Comparison of ENCODE assay signal across 8 cellular contexts in the genomic region with DNA sequence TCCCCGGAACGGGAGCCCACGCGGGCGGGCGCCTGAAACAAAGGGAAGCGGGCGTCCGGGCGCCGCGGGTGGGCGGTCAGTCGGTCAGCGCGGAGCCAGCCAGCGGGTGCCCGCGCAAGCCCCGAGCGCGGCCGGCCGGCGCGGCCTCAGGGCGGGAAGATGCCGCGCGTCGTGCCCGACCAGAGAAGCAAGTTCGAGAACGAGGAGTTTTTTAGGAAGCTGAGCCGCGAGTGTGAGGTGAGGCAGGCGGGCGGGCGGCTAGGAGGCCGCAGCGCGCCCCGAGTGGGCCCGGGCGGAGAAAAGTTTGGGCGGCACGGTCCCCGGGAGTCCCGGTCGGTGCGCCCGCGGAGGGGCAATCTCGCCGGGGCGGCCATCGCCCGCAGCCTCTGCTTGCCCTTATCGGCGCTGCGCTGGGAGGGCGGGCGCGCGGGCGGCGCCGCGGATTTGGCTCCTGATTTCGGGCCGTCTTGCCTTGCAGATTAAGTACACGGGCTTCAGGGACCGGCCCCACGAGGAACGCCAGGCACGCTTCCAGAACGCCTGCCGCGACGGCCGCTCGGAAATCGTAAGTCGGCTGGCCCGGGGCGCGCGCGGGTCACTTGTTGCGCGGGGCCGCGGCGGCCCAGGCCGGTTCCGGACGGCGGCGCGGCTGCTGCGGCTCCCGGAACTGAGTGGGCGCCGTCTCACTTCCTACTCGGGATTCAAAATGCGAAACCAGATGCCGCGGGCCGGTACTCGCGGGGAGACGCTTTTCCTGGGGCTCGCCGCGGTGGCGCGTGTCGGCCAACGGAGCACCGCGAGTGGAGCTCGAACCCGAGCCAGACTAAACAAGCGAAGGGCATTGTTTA. TPM values are rescaled to one million over a fixed set of nuclear protein-coding genes. Genes with fewer than 3 reads are reported as not detected.
DNase-seq lines count a peak whose midpoint lies in the region; ATAC-seq and TF ChIP-seq lines count a peak whose summit lies in the region.

No MANE protein-coding gene starts in this region.

- peak; percentile 43 for ATAC-seq in HG02840 (IDR thresholded peaks at IDR 0.05; ENCODE audit: low FRiP score, unreplicated experiment)
- peak; percentile 37 for ATAC-seq in activated T-helper 17 cell treated with anti-CD3 and anti-CD28 coated beads, Interleukin-2, amount 50 U/mL, for 72 hours (replicated peaks)
- ATAC-seq in stimulated activated naive CD8-positive, alpha-beta T cell treated with anti-CD3 and anti-CD28 coated beads, Interleukin-15, amount 100 ng/mL, for 72 hours = peak; percentile 44

- peak overlapping the region; percentile 42 for H3K27ac ChIP-seq in OCI-LY1 (ENCODE audit: low read depth, low read length, poor library complexity, severe bottlenecking)

- H3K4me3 Mint-ChIP-seq in activated T-helper 17 cell treated with anti-CD3 and anti-CD28 coated beads, Interleukin-2, amount 50 U/mL, for 72 hours = peak overlapping the region; percentile 88
- H3K4me3 Mint-ChIP-seq in nephron = peak overlapping the region; percentile 91 to 96 (median 94)
- H3K4me3 Mint-ChIP-seq in stimulated activated naive CD8-positive, alpha-beta T cell treated with anti-CD3 and anti-CD28 coated beads, Interleukin-15, amount 100 ng/mL, for 72 hours = peak overlapping the region; percentile 86 to 92

- DNase-seq in NCI-H1092 treated with DMSO at 0.1 percent for 48 hours (lab: John Stamatoyannopoulos, UW) (peak; percentile 59), NCI-H1092 (lab: John Stamatoyannopoulos, UW) (no peak), fibroblast of the aortic adventitia (ENCODE audit: low read depth) (peak; percentile 60)
- peak; percentile 60 to 64 for DNase-seq in stimulated activated naive CD8-positive, alpha-beta T cell treated with anti-CD3 and anti-CD28 coated beads, Interleukin-15, amount 100 ng/mL, for 72 hours

- no peaks in the 10 kb centered on the region for H4K20me1 ChIP-seq in OCI-LY1 (ENCODE audit: insufficient read depth, low read length)

- H3K4me1 ChIP-seq in OCI-LY1 (ENCODE audit: insufficient read depth, low read length, severe bottlenecking) = peaks cover 43% of the 10 kb centered on the region

- peak overlapping the region; percentile 73 for H3K27ac Mint-ChIP-seq in activated T-helper 17 cell treated with anti-CD3 and anti-CD28 coated beads, Interleukin-2, amount 50 U/mL, for 72 hours
- peak overlapping the region; percentile 83 to 93 (median 92) for H3K27ac Mint-ChIP-seq in nephron
- peak overlapping the region in 1 of 2 donors; percentile 78 for H3K27ac Mint-ChIP-seq in stimulated activated naive CD8-positive, alpha-beta T cell treated with anti-CD3 and anti-CD28 coated beads, Interleukin-15, amount 100 ng/mL, for 72 hours

- H3K9ac ChIP-seq in OCI-LY1 (ENCODE audit: low read length) = peak overlapping the region; percentile 99

- peak overlapping the region; percentile 95 for H3K4me2 ChIP-seq in OCI-LY1 (ENCODE audit: low read length)

- H3K9me2 ChIP-seq in OCI-LY1 (ENCODE audit: low read depth, low read length) = no peaks in the 10 kb centered on the region

- TF ChIP-seq CTCF in OCI-LY1 (IDR thresholded peaks at IDR 0.05; ENCODE audit: low read length) = no peak
- TF ChIP-seq CTCF in fibroblast of the aortic adventitia (IDR thresholded peaks at IDR 0.05; ENCODE audit: insufficient read depth, low read length) = no peak
- TF ChIP-seq CTCF in nephron (IDR thresholded peaks at IDR 0.05; ENCODE audit: unreplicated experiment in 3 of 3) = no peak

- H3K4me3 ChIP-seq in OCI-LY1 (ENCODE audit: low read depth, low read length, poor library complexity, severe bottlenecking) (peak overlapping the region; percentile 100), fibroblast of the aortic adventitia (ENCODE audit: low read depth, low read length) (peak overlapping the region; percentile 83)

- H3K9me3 Mint-ChIP-seq in activated T-helper 17 cell treated with anti-CD3 and anti-CD28 coated beads, Interleukin-2, amount 50 U/mL, for 72 hours = no peaks in the 10 kb centered on the region
- no peaks in the 10 kb centered on the region for H3K9me3 Mint-ChIP-seq in nephron
- H3K9me3 Mint-ChIP-seq in stimulated activated naive CD8-positive, alpha-beta T cell treated with anti-CD3 and anti-CD28 coated beads, Interleukin-15, amount 100 ng/mL, for 72 hours = no peaks in the 10 kb centered on the region

- peaks cover 26% of the 10 kb centered on the region for H3K36me3 ChIP-seq in OCI-LY1 (ENCODE audit: insufficient read depth, low read length)

- no peaks in the 10 kb centered on the region for H3K27me3 Mint-ChIP-seq in activated T-helper 17 cell treated with anti-CD3 and anti-CD28 coated beads, Interleukin-2, amount 50 U/mL, for 72 hours
- H3K27me3 Mint-ChIP-seq in nephron (ENCODE audit: low read depth) = no peaks in the 10 kb centered on the region
- no peaks in the 10 kb centered on the region for H3K27me3 Mint-ChIP-seq in stimulated activated naive CD8-positive, alpha-beta T cell treated with anti-CD3 and anti-CD28 coated beads, Interleukin-15, amount 100 ng/mL, for 72 hours

- no peaks in the 10 kb centered on the region for H3F3A ChIP-seq in OCI-LY1 (ENCODE audit: insufficient read depth, low read length)

- H3K36me3 Mint-ChIP-seq in activated T-helper 17 cell treated with anti-CD3 and anti-CD28 coated beads, Interleukin-2, amount 50 U/mL, for 72 hours (ENCODE audit: low read depth) = peaks cover 48% of the 10 kb centered on the region
- H3K36me3 Mint-ChIP-seq in nephron (ENCODE audit: low read depth) = peaks cover 22% of the 10 kb centered on the region

- no peaks in the 10 kb centered on the region for H3K27me3 ChIP-seq in OCI-LY1 (ENCODE audit: insufficient read depth, low read length)

- H2AFZ ChIP-seq in OCI-LY1 (ENCODE audit: low read length) = no peak overlapping the region

- H3K79me2 ChIP-seq in OCI-LY1 (ENCODE audit: insufficient read depth, low read length) = peaks cover 19% of the 10 kb centered on the region

- H3K4me1 Mint-ChIP-seq in activated T-helper 17 cell treated with anti-CD3 and anti-CD28 coated beads, Interleukin-2, amount 50 U/mL, for 72 hours = peaks cover 20% of the 10 kb centered on the region
- H3K4me1 Mint-ChIP-seq in nephron = peaks cover 48% of the 10 kb centered on the region
- H3K4me1 Mint-ChIP-seq in stimulated activated naive CD8-positive, alpha-beta T cell treated with anti-CD3 and anti-CD28 coated beads, Interleukin-15, amount 100 ng/mL, for 72 hours = peaks cover 57% of the 10 kb centered on the region

- H3K9me3 ChIP-seq in OCI-LY1 (ENCODE audit: low read length) = no peaks in the 10 kb centered on the region

RNA-seq across cellular contexts. Expression of gene CBFB, which starts 0.5 kb away (rescaled TPM):
- total RNA-seq in activated T-helper 17 cell treated with anti-CD3 and anti-CD28 coated beads, Interleukin-2, amount 50 U/mL, for 72 hours = 100 to 1,000 TPM; 115 to 214 TPM
- 74.3 and 125 TPM in 2 replicates for total RNA-seq in fibroblast of the aortic adventitia (ENCODE audit: low replicate concordance)

RNA-seq across cellular contexts. Expression of gene CES4A, which starts 41.1 kb away (rescaled TPM):
- total RNA-seq in activated T-helper 17 cell treated with anti-CD3 and anti-CD28 coated beads, Interleukin-2, amount 50 U/mL, for 72 hours = 10 to 100 TPM; 18.3 to 43.5 TPM
- 2.2 and 4.7 TPM in 2 replicates for total RNA-seq in fibroblast of the aortic adventitia (ENCODE audit: low replicate concordance)
